In genomic region chr3:131963442-131963841, GRCh38 we compare ENCODE assay signal across 6 cellular contexts.
DNase-seq lines count a peak whose midpoint lies in the region; FAIRE-seq and TF ChIP-seq lines count a peak whose summit lies in the region.
"Not testable (repeated sequence)": the region's sequence is repeated elsewhere in the genome, so short reads cannot be mapped to it uniquely, and the experiment has no call there.

No MANE protein-coding gene starts in this region.

- not testable (repeated sequence) for TF ChIP-seq POLR2A in GM12892 (IDR thresholded peaks at IDR 0.05; ENCODE audit: low read depth, low read length)

- H3K9me3 ChIP-seq in endodermal cell (ENCODE audit: control insufficient read depth, low read length), result not testable (repeated sequence)

- H3K9me3 Mint-ChIP-seq in endodermal cell, result peaks cover 11% of the 10 kb centered on the region

- H3K36me3 ChIP-seq in KMS-11 (ENCODE audit: insufficient read depth); endodermal cell (ENCODE audit: control insufficient read depth, insufficient read depth, low read length): not testable (repeated sequence)

- H3K4me3 Mint-ChIP-seq in endodermal cell, result not testable (repeated sequence)

- H3K36me3 Mint-ChIP-seq in endodermal cell (ENCODE audit: low read depth), result not testable (repeated sequence)

- H3K27ac ChIP-seq in KMS-11, result peak overlapping the region; percentile 45
- H3K27ac ChIP-seq in endodermal cell (ENCODE audit: low read depth, low read length), result not testable (repeated sequence)

- not testable (repeated sequence) for H3K27me3 ChIP-seq in KMS-11 (ENCODE audit: insufficient read depth, low read depth); endodermal cell (ENCODE audit: control insufficient read depth, insufficient read depth, low read length, poor library complexity, severe bottlenecking)

- not testable (repeated sequence) for H3K4me1 Mint-ChIP-seq in endodermal cell

- H3K9ac ChIP-seq in KMS-11, result peak overlapping the region; percentile 6; the same call in 1 of the 2 replicates
- not testable (repeated sequence) for H3K9ac ChIP-seq in endodermal cell (ENCODE audit: extremely low read depth, low read length, poor library complexity, severe bottlenecking)

- peak; percentile 14 for FAIRE-seq in GM12892 (lab: Jason Lieb, UNC)

- not testable (repeated sequence) for H3K4me3 ChIP-seq in KMS-11 (IDR thresholded peaks at IDR 0.05; ENCODE audit: insufficient read depth, low read depth, low read length); endodermal cell (ENCODE audit: low read length)

- peaks cover 16% of the 10 kb centered on the region for H3K4me1 ChIP-seq in KMS-11 (ENCODE audit: low read depth, poor library complexity, severe bottlenecking)
- H3K4me1 ChIP-seq in endodermal cell (ENCODE audit: control insufficient read depth, insufficient read depth, low read length), result not testable (repeated sequence)

- 50 to 58% methylated on average over 5 to 8 of the region's 8 CpGs for WGBS in endodermal cell (ENCODE audit: insufficient coverage in 1 of 2, insufficient read length in 1 of 2), 2 experiments

- not testable (repeated sequence) for H3K79me2 ChIP-seq in KMS-11 (ENCODE audit: insufficient read depth, low read depth)

- not testable (repeated sequence) for H4K20me1 ChIP-seq in KMS-11 (ENCODE audit: insufficient read depth)

- TF ChIP-seq CTCF in KMS-11 (conservative IDR thresholded peaks at IDR 0.05; ENCODE audit: low read depth, low read length); endodermal cell (conservative IDR thresholded peaks at IDR 0.05): not testable (repeated sequence)

- not testable (repeated sequence) for H3K27me3 Mint-ChIP-seq in endodermal cell (ENCODE audit: insufficient read depth)

- H2AFZ ChIP-seq in KMS-11 (ENCODE audit: low read depth), result peak overlapping the region; percentile 53

- peak overlapping the region; percentile 20; the same call in 1 of the 2 replicates for H3K4me2 ChIP-seq in KMS-11

- H3K27ac Mint-ChIP-seq in endodermal cell, result not testable (repeated sequence)

- not testable (repeated sequence) for DNase-seq in GM12892 (ENCODE audit: insufficient read length)
- DNase-seq in amniotic epithelial cell (ENCODE audit: low read depth), result peak; percentile 6
- peak; percentile 60 for DNase-seq in endodermal cell
- peak; percentile 54 for DNase-seq in myocyte (ENCODE audit: low read depth)
- peak; percentile 16 for DNase-seq in renal cortical epithelial cell (ENCODE audit: low read depth)
